ENCODE assay signal across 8 cellular contexts in genomic region chr2:26764078-26764887, GRCh38. TPM values are rescaled to one million over a fixed set of nuclear protein-coding genes. Genes with fewer than 3 reads are reported as not detected.
DNase-seq lines count a peak whose midpoint lies in the region; ATAC-seq and TF ChIP-seq lines count a peak whose summit lies in the region.

SLC35F6 (plus strand) TSS chr2:26764284; CDS start chr2:26764350, 66 bp downstream.

- peaks cover 46% of the 10 kb centered on the region for H3K4me1 Mint-ChIP-seq in CD8-positive, alpha-beta T cell (ENCODE audit: low read depth)

- H3K27me3 Mint-ChIP-seq in CD8-positive, alpha-beta T cell (ENCODE audit: low read depth) = no peaks in the 10 kb centered on the region

- peak within 1 kb of the TSS; percentile 91 for H3K27ac ChIP-seq in CD8-positive, alpha-beta T cell (ENCODE audit: low read depth, low read length)
- no peak within 1 kb of the TSS for H3K27ac ChIP-seq in OCI-LY3 (ENCODE audit: low read length)
- H3K27ac ChIP-seq in muscle layer of colon (ENCODE audit: low read depth, low read length) = peak within 1 kb of the TSS; percentile 95

- peak within 1 kb of the TSS; percentile 100 for H3K4me3 ChIP-seq in CD8-positive, alpha-beta T cell (ENCODE audit: low read depth, low read length)
- H3K4me3 ChIP-seq in OCI-LY3 (ENCODE audit: low read length) (peak within 1 kb of the TSS; percentile 97), muscle layer of colon (ENCODE audit: low read depth in 1 of 2, low read length in 2 of 2) (peak within 1 kb of the TSS; percentile 84 to 96)

- intact Hi-C loops in CD8-positive, alpha-beta T cell (cut with DNase I, micrococcal nuclease) = loop anchor here (1.0 to 5.0 kb wide), 2 partner anchors 21 to 417 kb away; partner anchors contain the start of genes ADGRF3 (in 1 of the 2) and SELENOI (in 1 of the 2)

- H3K36me3 ChIP-seq in CD8-positive, alpha-beta T cell (ENCODE audit: insufficient read depth, low read length) = no peaks in the 10 kb centered on the region
- H3K36me3 ChIP-seq in OCI-LY3 (replicated peaks; ENCODE audit: low read depth, low read length) = no peaks in the 10 kb centered on the region
- H3K36me3 ChIP-seq in muscle layer of colon (ENCODE audit: insufficient read depth, low read length) = no peaks in the 10 kb centered on the region

- H3K27me3 ChIP-seq in CD8-positive, alpha-beta T cell (ENCODE audit: insufficient read depth, low read length) = no peaks in the 10 kb centered on the region
- no peaks in the 10 kb centered on the region for H3K27me3 ChIP-seq in OCI-LY3 (ENCODE audit: low read depth, low read length)
- no peaks in the 10 kb centered on the region for H3K27me3 ChIP-seq in muscle layer of colon (ENCODE audit: control insufficient read depth in 1 of 2, insufficient read depth in 2 of 2, low read length in 2 of 2)

- CTCF ChIA-PET in CD8-positive, alpha-beta T cell (lab: Charles Lee) = interaction anchor here (0.9 to 1.7 kb wide), 2 partner anchors 18 to 157 kb away, joined by 3 to 6 read pairs; no protein-coding TSS in a partner anchor

- H3K27ac Mint-ChIP-seq in CD8-positive, alpha-beta T cell = peak within 1 kb of the TSS; percentile 96

- POLR2A ChIA-PET in CD8-positive, alpha-beta T cell (lab: Charles Lee) = interaction anchor here (0.6 to 0.8 kb wide), 2 partner anchors 8 to 11 kb away, joined by 3 to 4 read pairs; no protein-coding TSS in a partner anchor

- no peaks in the 10 kb centered on the region for H3K9me3 Mint-ChIP-seq in CD8-positive, alpha-beta T cell

- H3K9ac ChIP-seq in OCI-LY3 (ENCODE audit: low read length) = peak within 1 kb of the TSS; percentile 91
- H3K9ac ChIP-seq in muscle layer of colon (ENCODE audit: low read length) = peak within 1 kb of the TSS; percentile 85

- H3K4me3 Mint-ChIP-seq in CD8-positive, alpha-beta T cell = peak within 1 kb of the TSS; percentile 94

- no peak for TF ChIP-seq CTCF in CD8-positive, alpha-beta T cell (IDR thresholded peaks at IDR 0.05)
- TF ChIP-seq CTCF in OCI-LY3 (IDR thresholded peaks at IDR 0.05; ENCODE audit: low read depth, low read length) = no peak

- peaks cover 5% of the 10 kb centered on the region for H3K36me3 Mint-ChIP-seq in CD8-positive, alpha-beta T cell

- H3K79me2 ChIP-seq in OCI-LY3 (ENCODE audit: low read length) = peaks cover 19% of the 10 kb centered on the region

- peak within 1 kb of the TSS; percentile 96 for H3K4me2 ChIP-seq in OCI-LY3 (ENCODE audit: low read length)

- 0 out of 2 replicates have a peak, but pooled peaks cover 3% of the 10 kb centered on the region for H4K20me1 ChIP-seq in OCI-LY3 (ENCODE audit: insufficient read depth, low read length)

- DNase-seq in CD8-positive, alpha-beta T cell = peak; percentile 61 to 89 (median 81)
- DNase-seq in HT-29 (ENCODE audit: low spot score) = peak; percentile 75
- DNase-seq in activated T-cell treated with anti-CD3 and anti-CD28 coated beads, Interleukin-2, amount 50 U/mL, for 48 hours = peak; percentile 84 to 88
- peak; percentile 58 to 70 for DNase-seq in stimulated activated CD8-positive, alpha-beta memory T cell treated with anti-CD3 and anti-CD28 coated beads, Interleukin-7, amount 100 ng/mL, for 1 hour (ENCODE audit: low read depth in 2 of 2)

- peaks cover 26% of the 10 kb centered on the region for H3K4me1 ChIP-seq in CD8-positive, alpha-beta T cell (ENCODE audit: insufficient read depth, low read length)
- H3K4me1 ChIP-seq in OCI-LY3 (ENCODE audit: low read length) (peaks cover 8% of the 10 kb centered on the region; the same call in 1 of the 2 replicates), muscle layer of colon (ENCODE audit: insufficient read depth, low read length) (peaks cover 24% of the 10 kb centered on the region)

- H2AFZ ChIP-seq in OCI-LY3 (ENCODE audit: low read depth, low read length) = peak within 1 kb of the TSS; percentile 68

- peak; percentile 94 for ATAC-seq in CD8-positive, alpha-beta T cell
- ATAC-seq in GM19452 (IDR thresholded peaks at IDR 0.05; ENCODE audit: unreplicated experiment) (peak; percentile 87), esophagus mucosa (peak; percentile 81)

- H3K9me3 ChIP-seq in CD8-positive, alpha-beta T cell (ENCODE audit: low read length) = no peaks in the 10 kb centered on the region
- H3K9me3 ChIP-seq in OCI-LY3 (ENCODE audit: insufficient read depth, low read length) = no peaks in the 10 kb centered on the region
- no peaks in the 10 kb centered on the region for H3K9me3 ChIP-seq in muscle layer of colon (ENCODE audit: low read length)

RNA-seq across cellular contexts. Expression of gene SLC35F6, which starts in this region (rescaled TPM):
- total RNA-seq in CD8-positive, alpha-beta T cell = 10 to 100 TPM; 30.4 to 30.7 TPM
- total RNA-seq in HT-29 (2014; rRNA removed; shearing (Covaris generic)) = 24.3 and 27.5 TPM in 2 replicates
- 42.7 TPM for total RNA-seq in esophagus mucosa
